8 cellular contexts compared by ENCODE assay signal in the genomic region with DNA sequence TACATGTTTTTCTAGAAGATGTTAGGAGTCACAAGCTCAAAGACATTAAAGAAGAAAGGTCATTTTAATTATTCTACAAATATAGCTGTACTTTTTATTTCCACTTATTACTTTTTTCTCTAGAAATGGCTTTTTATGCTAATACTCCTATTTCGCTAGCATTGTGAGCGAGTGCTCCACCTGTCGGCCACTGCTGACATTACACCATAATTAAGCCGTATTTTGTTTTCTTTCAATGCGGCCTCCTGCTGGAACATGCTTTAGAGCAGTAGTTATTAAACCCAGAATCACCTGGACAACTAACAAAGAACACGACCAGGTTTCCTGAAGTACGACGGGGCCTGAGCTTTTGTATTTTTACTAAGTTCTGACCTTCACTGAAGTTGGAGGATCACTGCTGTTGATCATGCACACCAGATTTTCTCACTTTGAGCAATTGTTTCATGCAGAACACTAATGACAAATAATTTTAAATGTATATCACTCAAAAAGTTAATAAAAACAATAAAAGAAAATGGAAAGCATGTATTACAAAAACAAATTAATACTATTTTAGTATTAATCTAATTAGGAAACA.
DNase-seq lines count a peak whose midpoint lies in the region; ATAC-seq and TF ChIP-seq lines count a peak whose summit lies in the region.

No MANE protein-coding gene starts in this region.

- no peak overlapping the region for H3K27ac Mint-ChIP-seq in T-helper 2 cell treated with Interferon-gamma antibody and Interleukin-4, amounts not matched to agents 5 μg/mL and 100 μg/mL, for 36 hours
- no peak overlapping the region for H3K27ac Mint-ChIP-seq in HFFc6
- H3K27ac Mint-ChIP-seq in activated naive CD4-positive, alpha-beta T cell treated with anti-CD3 and anti-CD28 coated beads, Interleukin-2, amount 10 ng/mL, durations not matched to agents 7 days and 5 days = no peak overlapping the region

- H3K36me3 ChIP-seq in left ventricle myocardium inferior = no peaks in the 10 kb centered on the region

- DNase-seq in T-helper 2 cell = peak in 3 of 5 experiments; percentile 4 to 13 (median 12)
- DNase-seq in T-helper 2 cell treated with Interferon-gamma antibody and Interleukin-4, amounts not matched to agents 5 μg/mL and 100 μg/mL, for 36 hours (ENCODE audit: low spot score) = no peak
- peak; percentile 32 for DNase-seq in HFFc6
- peak; percentile 16 for DNase-seq in NCI-H526 treated with DMSO at 0.1 percent for 48 hours (lab: John Stamatoyannopoulos, UW)
- peak; percentile 33 for DNase-seq in activated naive CD4-positive, alpha-beta T cell treated with anti-CD3 and anti-CD28 coated beads, Interleukin-2, amount 10 ng/mL, durations not matched to agents 7 days and 5 days
- DNase-seq in left ventricle myocardium inferior = no peak
- DNase-seq in smooth muscle cell of the brain vasculature (ENCODE audit: low read depth, low spot score) = peak; percentile 32

- peak; percentile 95 for TF ChIP-seq CTCF in HFFc6 (IDR thresholded peaks at IDR 0.05)
- peak; percentile 82 for TF ChIP-seq CTCF in left ventricle myocardium inferior (IDR thresholded peaks at IDR 0.05; ENCODE audit: borderline replicate concordance)

- H3K4me1 Mint-ChIP-seq in T-helper 2 cell treated with Interferon-gamma antibody and Interleukin-4, amounts not matched to agents 5 μg/mL and 100 μg/mL, for 36 hours (ENCODE audit: low read depth) = no peaks in the 10 kb centered on the region
- no peaks in the 10 kb centered on the region for H3K4me1 Mint-ChIP-seq in HFFc6 (ENCODE audit: low read depth)
- H3K4me1 Mint-ChIP-seq in activated naive CD4-positive, alpha-beta T cell treated with anti-CD3 and anti-CD28 coated beads, Interleukin-2, amount 10 ng/mL, durations not matched to agents 7 days and 5 days = no peaks in the 10 kb centered on the region

- H3K27me3 ChIP-seq in left ventricle myocardium inferior (ENCODE audit: low read depth) = peaks cover 18% of the 10 kb centered on the region

- H3K4me3 Mint-ChIP-seq in T-helper 2 cell treated with Interferon-gamma antibody and Interleukin-4, amounts not matched to agents 5 μg/mL and 100 μg/mL, for 36 hours = no peak overlapping the region
- no peak overlapping the region for H3K4me3 Mint-ChIP-seq in HFFc6
- no peak overlapping the region for H3K4me3 Mint-ChIP-seq in activated naive CD4-positive, alpha-beta T cell treated with anti-CD3 and anti-CD28 coated beads, Interleukin-2, amount 10 ng/mL, durations not matched to agents 7 days and 5 days

- H3K9me3 ChIP-seq in left ventricle myocardium inferior (replicated peaks) = no peaks in the 10 kb centered on the region

- H3K4me3 ChIP-seq in left ventricle myocardium inferior = no peak overlapping the region

- no peaks in the 10 kb centered on the region for H3K4me1 ChIP-seq in left ventricle myocardium inferior

- no peaks in the 10 kb centered on the region for H3K9me3 Mint-ChIP-seq in T-helper 2 cell treated with Interferon-gamma antibody and Interleukin-4, amounts not matched to agents 5 μg/mL and 100 μg/mL, for 36 hours
- H3K9me3 Mint-ChIP-seq in HFFc6 = no peaks in the 10 kb centered on the region; the same call in 1 of the 2 replicates
- H3K9me3 Mint-ChIP-seq in activated naive CD4-positive, alpha-beta T cell treated with anti-CD3 and anti-CD28 coated beads, Interleukin-2, amount 10 ng/mL, durations not matched to agents 7 days and 5 days = no peaks in the 10 kb centered on the region

- intact Hi-C loops in left ventricle myocardium inferior (cut with micrococcal nuclease) = no loop called here

- H3K36me3 Mint-ChIP-seq in T-helper 2 cell treated with Interferon-gamma antibody and Interleukin-4, amounts not matched to agents 5 μg/mL and 100 μg/mL, for 36 hours (ENCODE audit: low read depth) = no peaks in the 10 kb centered on the region
- H3K36me3 Mint-ChIP-seq in HFFc6 (ENCODE audit: low read depth) = no peaks in the 10 kb centered on the region
- H3K36me3 Mint-ChIP-seq in activated naive CD4-positive, alpha-beta T cell treated with anti-CD3 and anti-CD28 coated beads, Interleukin-2, amount 10 ng/mL, durations not matched to agents 7 days and 5 days = no peaks in the 10 kb centered on the region

- no peak overlapping the region for H3K27ac ChIP-seq in left ventricle myocardium inferior (replicated peaks)

- no peak for ATAC-seq in GM18861 (IDR thresholded peaks at IDR 0.05; ENCODE audit: unreplicated experiment)

- CTCF ChIA-PET in activated naive CD4-positive, alpha-beta T cell treated with anti-CD3 and anti-CD28 coated beads, Interleukin-2, amount 10 ng/mL, durations not matched to agents 7 days and 5 days (lab: Charles Lee) = interaction anchor here (1.7 to 2.8 kb wide), 3 partner anchors 11 to 504 kb away, joined by 4 to 18 read pairs (median 14); no protein-coding TSS in a partner anchor

- H3K27me3 Mint-ChIP-seq in T-helper 2 cell treated with Interferon-gamma antibody and Interleukin-4, amounts not matched to agents 5 μg/mL and 100 μg/mL, for 36 hours (ENCODE audit: low read depth) = no peaks in the 10 kb centered on the region
- no peaks in the 10 kb centered on the region; the same call in 1 of the 2 replicates for H3K27me3 Mint-ChIP-seq in HFFc6 (ENCODE audit: insufficient read depth)
- H3K27me3 Mint-ChIP-seq in activated naive CD4-positive, alpha-beta T cell treated with anti-CD3 and anti-CD28 coated beads, Interleukin-2, amount 10 ng/mL, durations not matched to agents 7 days and 5 days = peaks cover 4% of the 10 kb centered on the region

Comparison
In these comparisons a context has a peak if more than half of its experiments do, and no peak if none do; other contexts are left out.
1. DNase-seq: peak in T-helper 2 cell (3 of 5), HFFc6 (single experiment), NCI-H526 treated with DMSO at 0.1 percent for 48 hours (single experiment), activated naive CD4-positive, alpha-beta T cell treated with anti-CD3 and anti-CD28 coated beads, Interleukin-2, amount 10 ng/mL, durations not matched to agents 7 days and 5 days (single experiment) and smooth muscle cell of the brain vasculature (single experiment); none in T-helper 2 cell treated with Interferon-gamma antibody and Interleukin-4, amounts not matched to agents 5 μg/mL and 100 μg/mL, for 36 hours (single experiment) and left ventricle myocardium inferior (single experiment).